ENCODE assay signal across 9 cellular contexts in the genomic region with DNA sequence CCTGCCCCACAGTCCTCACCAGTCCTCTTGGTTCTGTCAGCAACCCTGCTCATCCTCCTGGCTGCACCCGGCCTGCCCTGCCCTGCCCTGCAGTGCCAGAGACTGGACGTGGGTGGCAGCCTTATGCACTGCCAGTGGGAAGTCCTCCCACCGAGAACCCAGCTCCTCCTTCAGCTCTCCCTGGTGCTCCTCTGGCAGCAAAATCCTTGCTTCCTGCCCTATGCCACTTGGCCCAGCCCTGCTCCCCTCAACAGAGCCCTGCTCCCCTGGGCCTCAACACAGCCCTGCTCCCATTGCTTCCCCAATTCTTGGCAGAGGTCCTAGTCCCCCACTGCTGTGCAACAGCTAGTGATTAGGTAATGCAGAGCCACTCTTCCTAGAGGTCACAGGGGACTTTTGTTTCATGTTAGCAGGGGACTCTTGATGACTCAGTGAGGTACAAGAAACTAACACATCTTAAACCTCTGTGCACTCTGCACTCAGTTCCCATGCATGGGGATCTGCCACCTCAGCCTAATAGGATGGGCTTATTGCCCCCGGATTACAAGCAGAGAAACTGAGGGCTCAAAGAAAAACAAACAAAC. TPM values are rescaled to one million over a fixed set of nuclear protein-coding genes. Genes with fewer than 3 reads are reported as not detected.
DNase-seq lines count a peak whose midpoint lies in the region; ATAC-seq, FAIRE-seq and TF ChIP-seq lines count a peak whose summit lies in the region.
"Had no signal": no experiment of that assay in that cellular context is flagged by ENCODE, and none has a peak within 500 bp of the region (broad histone marks: within the 10 kb centered on the region; RNA-seq: fewer than 3 reads in every experiment).

No MANE protein-coding gene starts in this region.

- H3K4me3 ChIP-seq in A673 (ENCODE audit: low read depth, low read length, poor library complexity, severe bottlenecking): no peak overlapping the region

- ATAC-seq in GM18870 (IDR thresholded peaks at IDR 0.05; ENCODE audit: unreplicated experiment) (peak; percentile 82), HG03103 (IDR thresholded peaks at IDR 0.05; ENCODE audit: low read depth, unreplicated experiment) (peak; percentile 74), HG02884 (IDR thresholded peaks at IDR 0.05; ENCODE audit: unreplicated experiment) (no peak)

- H3K4me1 ChIP-seq in A673 (ENCODE audit: insufficient read depth, low read length, poor library complexity, severe bottlenecking): no peaks in the 10 kb centered on the region

- BruUV-seq in A673 (replicated peaks; lab: Mats Ljungman, UMichigan): no TSS peak

- POLR2A ChIA-PET in A673 (lab: Charles Lee; ENCODE audit: low non-redundant PET): no interaction called here

- TF ChIP-seq CTCF in A673 (conservative IDR thresholded peaks at IDR 0.05; ENCODE audit: low read depth, low read length) (no peak), VCaP (conservative IDR thresholded peaks at IDR 0.05) (no peak)

- H3K27ac ChIP-seq in A673 (ENCODE audit: low read depth, low read length, poor library complexity, severe bottlenecking) (no peak overlapping the region), VCaP (peak overlapping the region; percentile 85)

- DNase-seq in A673 (ENCODE audit: low spot score): peak; percentile 59
- DNase-seq in HTR-8/SVneo (ENCODE audit: insufficient read length, low spot score): no peak
- no peak for DNase-seq in AG08396 (ENCODE audit: low spot score)
- DNase-seq in amniotic stem cell (lab: John Stamatoyannopoulos, UW): no peak
- DNase-seq: COR-L47 had no signal

- H3K27me3 ChIP-seq in A673 (replicated peaks; ENCODE audit: insufficient read depth, low read depth, low read length, poor library complexity): no peaks in the 10 kb centered on the region

- no peaks in the 10 kb centered on the region for H3K9me3 ChIP-seq in A673 (ENCODE audit: low read depth, low read length, poor library complexity, severe bottlenecking)

- no peaks in the 10 kb centered on the region for H3K36me3 ChIP-seq in A673 (ENCODE audit: insufficient read depth, low read length, poor library complexity, severe bottlenecking)

- CTCF ChIA-PET in A673 (lab: Charles Lee): no interaction called here

- intact Hi-C loops in A673 (cut with micrococcal nuclease; ENCODE audit: unreplicated experiment): no loop called here

- no peak for FAIRE-seq in HTR-8/SVneo (lab: Jason Lieb, UNC)

RNA-seq across cellular contexts. Expression of a gene that starts 58.0 kb away (rescaled TPM):
- total RNA-seq in A673 (2021): not detected in 2 replicates
